In genomic region chr7:1010226-1010625, GRCh38 we compare ENCODE assay signal across 31 cellular contexts. TPM values are rescaled to one million over a fixed set of nuclear protein-coding genes. Genes with fewer than 3 reads are reported as not detected.
"Had no signal": no experiment of that assay in that cellular context is flagged by ENCODE, and none has a peak within 500 bp of the region (broad histone marks: within the 10 kb centered on the region; RNA-seq: fewer than 3 reads in every experiment).

No MANE protein-coding gene starts in this region.

- H3K27me3 Mint-ChIP-seq: activated naive CD8-positive, alpha-beta T cell treated with anti-CD3 and anti-CD28 coated beads, Interleukin-2, amount 10 ng/mL, durations not matched to agents 7 days and 5 days; brain; progenitor cell of endocrine pancreas; stimulated activated memory B cell treated with anti-CD40 and anti-IgM and Interleukin-4, amounts not matched to agents 10 μg/mL and 1 μg/mL and 100 μg/mL, for 72 hours; stimulated activated naive CD8-positive, alpha-beta T cell treated with anti-CD3 and anti-CD28 coated beads, Interleukin-15, amount 100 ng/mL, for 72 hours had no signal

- H3K4me1 ChIP-seq: ascending aorta, colonic mucosa, gastrocnemius medialis, thyroid gland had no signal

- H3K9me3 Mint-ChIP-seq: activated naive CD8-positive, alpha-beta T cell treated with anti-CD3 and anti-CD28 coated beads, Interleukin-2, amount 10 ng/mL, durations not matched to agents 7 days and 5 days; brain; nephron; stimulated activated memory B cell treated with anti-CD40 and anti-IgM and Interleukin-4, amounts not matched to agents 10 μg/mL and 1 μg/mL and 100 μg/mL, for 72 hours; stimulated activated naive CD8-positive, alpha-beta T cell treated with anti-CD3 and anti-CD28 coated beads, Interleukin-15, amount 100 ng/mL, for 72 hours had no signal

- H3K4me3 ChIP-seq: ascending aorta, cardiac muscle cell, colonic mucosa, gastrocnemius medialis, left ventricle myocardium inferior, lung, mucosa of descending colon, ovary, skin epidermis, thyroid gland had no signal

- DNase-seq: activated CD4-positive, alpha-beta T cell treated with anti-CD3 and anti-CD28 coated beads for 48 hours; activated CD4-positive, alpha-beta T cell treated with anti-CD3 and anti-CD28 coated beads, Interleukin-2, amount 50 U/mL, for 48 hours; activated CD8-positive, alpha-beta memory T cell treated with anti-CD3 and anti-CD28 coated beads for 24 hours; activated effector memory CD4-positive, alpha-beta T cell treated with Interleukin-2 at 50 U/mL for 16 hours; activated naive CD4-positive, alpha-beta T cell treated with Interleukin-2 at 50 U/mL for 16 hours; activated naive CD8-positive, alpha-beta T cell treated with anti-CD3 and anti-CD28 coated beads, Interleukin-2, amount 10 ng/mL, durations not matched to agents 7 days and 5 days; cerebellar nuclear complex; colonic mucosa; effector CD8-positive, alpha-beta T cell; erythroblast; gastrocnemius medialis; glutamatergic neuron; left ventricle myocardium inferior; mucosa of descending colon; ovary; stimulated activated CD4-positive, alpha-beta T cell treated with anti-CD3 and anti-CD28 coated beads, Interleukin-12 subunit alpha, Interleukin-12 subunit beta, amount 100 ng/mL, for 4 hours; stimulated activated CD4-positive, alpha-beta T cell treated with anti-CD3 and anti-CD28 coated beads, Interleukin-4, amount 100 ng/mL, for 1 hour; stimulated activated naive CD8-positive, alpha-beta T cell treated with anti-CD3 and anti-CD28 coated beads, Interleukin-15, amount 100 ng/mL, for 72 hours; thyroid gland had no signal

- H3K27ac ChIP-seq: ascending aorta, cardiac muscle cell, colonic mucosa, gastrocnemius medialis, left ventricle myocardium inferior, skin epidermis, thyroid gland had no signal

- H3K9me3 ChIP-seq: ascending aorta, colonic mucosa, gastrocnemius medialis, left ventricle myocardium inferior, mucosa of descending colon, ovary, thyroid gland had no signal

- H3K27ac Mint-ChIP-seq: activated naive CD8-positive, alpha-beta T cell treated with anti-CD3 and anti-CD28 coated beads, Interleukin-2, amount 10 ng/mL, durations not matched to agents 7 days and 5 days; nephron; progenitor cell of endocrine pancreas had no signal

- H3K36me3 ChIP-seq: cardiac muscle cell, colonic mucosa, ovary had no signal

- H3K4me3 Mint-ChIP-seq: activated naive CD8-positive, alpha-beta T cell treated with anti-CD3 and anti-CD28 coated beads, Interleukin-2, amount 10 ng/mL, durations not matched to agents 7 days and 5 days; brain; nephron; stimulated activated memory B cell treated with anti-CD40 and anti-IgM and Interleukin-4, amounts not matched to agents 10 μg/mL and 1 μg/mL and 100 μg/mL, for 72 hours; stimulated activated naive CD8-positive, alpha-beta T cell treated with anti-CD3 and anti-CD28 coated beads, Interleukin-15, amount 100 ng/mL, for 72 hours had no signal

- H3K27me3 ChIP-seq: ascending aorta, cardiac muscle cell, colonic mucosa, gastrocnemius medialis, ovary, thyroid gland had no signal

RNA-seq across cellular contexts. Expression of gene CYP2W1, which starts 27.2 kb away (rescaled TPM):
- total RNA-seq: activated naive CD8-positive, alpha-beta T cell treated with anti-CD3 and anti-CD28 coated beads, Interleukin-2, amount 10 ng/mL, durations not matched to agents 7 days and 5 days; ascending aorta; dermis microvascular lymphatic vessel endothelial cell; gastrocnemius medialis; left ventricle myocardium inferior; mesenteric fat pad; renal cortical epithelial cell; T-helper 1 cell treated with Interleukin-12 subunit alpha and Interleukin-12 subunit beta and Interleukin-4 antibody, amounts not matched to agents 30 ng/mL and 1 ng/mL, for 36 hours; thyroid gland had no signal
